In the genomic region with DNA sequence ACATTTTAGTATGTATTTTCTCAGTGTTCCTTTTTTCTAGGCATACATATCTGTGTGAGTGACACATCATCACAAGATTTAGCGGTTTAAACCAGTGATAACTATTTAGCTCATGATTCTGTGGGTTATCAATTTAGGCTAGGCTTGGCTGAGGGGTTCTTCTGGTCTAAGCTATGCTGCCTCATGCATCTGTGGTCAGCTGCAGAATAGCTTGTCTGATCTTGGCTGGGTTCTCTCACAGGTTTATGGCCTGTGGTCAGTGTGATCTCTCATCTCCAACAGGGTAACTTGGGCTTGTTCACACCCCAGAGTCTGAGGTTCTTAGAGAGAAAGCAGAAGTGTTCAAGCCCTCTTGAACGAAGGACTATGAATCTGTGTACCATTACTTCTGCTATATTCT, we compare ENCODE assay signal across 11 cellular contexts.
DNase-seq lines count a peak whose midpoint lies in the region; ATAC-seq and TF ChIP-seq lines count a peak whose summit lies in the region.
"Had no signal": no experiment of that assay in that cellular context is flagged by ENCODE, and none has a peak within 500 bp of the region (broad histone marks: within the 10 kb centered on the region; RNA-seq: fewer than 3 reads in every experiment).

No MANE protein-coding gene starts in this region.

- H3K27ac ChIP-seq in colonic mucosa (peak overlapping the region; percentile 25), neural progenitor cell (no peak overlapping the region), esophagus squamous epithelium (no peak overlapping the region)

- ATAC-seq in GM19395 (IDR thresholded peaks at IDR 0.05; ENCODE audit: unreplicated experiment): peak; percentile 52
- ATAC-seq in HG03196 (IDR thresholded peaks at IDR 0.05; ENCODE audit: unreplicated experiment): peak; percentile 45

- H3K9me3 ChIP-seq in Caco-2 (no peaks in the 10 kb centered on the region), colonic mucosa (no peaks in the 10 kb centered on the region), neural progenitor cell (ENCODE audit: low read depth) (no peaks in the 10 kb centered on the region), esophagus squamous epithelium (no peaks in the 10 kb centered on the region)

- 90 to 92% methylated on average over 2 of the region's 2 CpGs for WGBS in esophagus squamous epithelium, 2 donors

- H3K27me3 ChIP-seq in Caco-2 (replicated peaks; ENCODE audit: control insufficient read depth, insufficient read depth, low read length): no peaks in the 10 kb centered on the region
- H3K27me3 ChIP-seq in colonic mucosa: no peaks in the 10 kb centered on the region
- no peaks in the 10 kb centered on the region for H3K27me3 ChIP-seq in neural progenitor cell
- no peaks in the 10 kb centered on the region for H3K27me3 ChIP-seq in esophagus squamous epithelium

- TF ChIP-seq POLR2A in esophagus squamous epithelium (IDR thresholded peaks at IDR 0.05): no peak

- DNase-seq in Caco-2 (no peak), colonic mucosa (no peak), neural progenitor cell (ENCODE audit: low spot score) (no peak), esophagus squamous epithelium (lab: John Stamatoyannopoulos, UW) (no peak), chondrocyte (ENCODE audit: low spot score) (no peak), NCI-H2107 (lab: John Stamatoyannopoulos, UW) (no peak)
- DNase-seq: amniotic stem cell, COR-L47, NCI-H2227 treated with DMSO at 0.1 percent for 48 hours had no signal

- intact Hi-C loops in Caco-2 (cut with micrococcal nuclease; ENCODE audit: unreplicated experiment): no loop called here
- intact Hi-C loops in colonic mucosa (cut with DNase I): no loop called here
- intact Hi-C loops in esophagus squamous epithelium (cut with DNase I): no loop called here

- H3K4me1 ChIP-seq in Caco-2 (no peaks in the 10 kb centered on the region), colonic mucosa (no peaks in the 10 kb centered on the region), neural progenitor cell (no peaks in the 10 kb centered on the region), esophagus squamous epithelium (peaks cover 0 to 17% (median 4%) of the 10 kb centered on the region in 3 donors)

- no TSS peak for BruUV-seq in Caco-2 (replicated peaks; lab: Mats Ljungman, UMichigan)

- H3K9me3 Mint-ChIP-seq in Caco-2 (ENCODE audit: unreplicated experiment) (no peaks in the 10 kb centered on the region), neural progenitor cell (no peaks in the 10 kb centered on the region), chondrocyte (ENCODE audit: low read depth) (no peaks in the 10 kb centered on the region)

- TF ChIP-seq CTCF in Caco-2 (IDR thresholded peaks at IDR 0.05; ENCODE audit: insufficient read depth in 1 of 2, low read depth in 1 of 2, low read length in 1 of 2, severe bottlenecking in 1 of 2, unreplicated experiment in 1 of 2) (no peak), colonic mucosa (IDR thresholded peaks at IDR 0.05) (no peak), neural progenitor cell (IDR thresholded peaks at IDR 0.05) (no peak), esophagus squamous epithelium (IDR thresholded peaks at IDR 0.05) (no peak), chondrocyte (IDR thresholded peaks at IDR 0.05) (no peak)

- H3K27me3 Mint-ChIP-seq in Caco-2 (ENCODE audit: insufficient read depth, unreplicated experiment) (no peaks in the 10 kb centered on the region), neural progenitor cell (ENCODE audit: insufficient read depth, low read depth) (no peaks in the 10 kb centered on the region), chondrocyte (ENCODE audit: low read depth) (no peaks in the 10 kb centered on the region)

- no peaks in the 10 kb centered on the region for H4K20me1 ChIP-seq in neural progenitor cell (ENCODE audit: low read depth)

- CTCF ChIA-PET in Caco-2 (lab: Charles Lee): no interaction called here

- H3K27ac Mint-ChIP-seq in Caco-2 (ENCODE audit: unreplicated experiment) (peak overlapping the region; percentile 20), neural progenitor cell (no peak overlapping the region), chondrocyte (ENCODE audit: unreplicated experiment) (no peak overlapping the region)

- POLR2A ChIA-PET in Caco-2 (lab: Charles Lee): no interaction called here

- H3K4me2 ChIP-seq in neural progenitor cell: no peak overlapping the region

- H3F3A ChIP-seq in neural progenitor cell (ENCODE audit: low read depth): no peaks in the 10 kb centered on the region

- H3K4me3 ChIP-seq in Caco-2 (ENCODE audit: low read depth, low read length) (no peak overlapping the region), colonic mucosa (no peak overlapping the region), neural progenitor cell (no peak overlapping the region), esophagus squamous epithelium (no peak overlapping the region)

- H3K36me3 Mint-ChIP-seq in Caco-2 (ENCODE audit: insufficient read depth, unreplicated experiment) (peaks cover 15% of the 10 kb centered on the region), neural progenitor cell (no peaks in the 10 kb centered on the region), chondrocyte (ENCODE audit: low read depth) (peaks cover 5% of the 10 kb centered on the region)

- peaks cover 1% of the 10 kb centered on the region; the same call in 1 of the 2 replicates for H3K36me3 ChIP-seq in Caco-2 (ENCODE audit: control insufficient read depth, insufficient read depth, low read length)
- no peaks in the 10 kb centered on the region for H3K36me3 ChIP-seq in colonic mucosa
- no peaks in the 10 kb centered on the region for H3K36me3 ChIP-seq in neural progenitor cell
- peaks cover 0 to 16% (median 0%) of the 10 kb centered on the region in 3 donors for H3K36me3 ChIP-seq in esophagus squamous epithelium

- H3K4me3 Mint-ChIP-seq in Caco-2 (ENCODE audit: unreplicated experiment) (no peak overlapping the region), neural progenitor cell (no peak overlapping the region), chondrocyte (ENCODE audit: unreplicated experiment) (no peak overlapping the region)

- peaks cover 7% of the 10 kb centered on the region for H3K4me1 Mint-ChIP-seq in Caco-2 (ENCODE audit: low read depth, unreplicated experiment)
- H3K4me1 Mint-ChIP-seq in neural progenitor cell: no peaks in the 10 kb centered on the region
- no peaks in the 10 kb centered on the region for H3K4me1 Mint-ChIP-seq in chondrocyte (ENCODE audit: low read depth)

- no peaks in the 10 kb centered on the region for H3K79me2 ChIP-seq in neural progenitor cell (ENCODE audit: low read depth)

- H2AFZ ChIP-seq in neural progenitor cell (replicated peaks): no peak overlapping the region

- no peak overlapping the region for H3K9ac ChIP-seq in colonic mucosa (ENCODE audit: low read depth in 2 of 2, low read length in 2 of 2)
- no peak overlapping the region for H3K9ac ChIP-seq in neural progenitor cell
